8 cellular contexts compared by ENCODE assay signal in the genomic region with DNA sequence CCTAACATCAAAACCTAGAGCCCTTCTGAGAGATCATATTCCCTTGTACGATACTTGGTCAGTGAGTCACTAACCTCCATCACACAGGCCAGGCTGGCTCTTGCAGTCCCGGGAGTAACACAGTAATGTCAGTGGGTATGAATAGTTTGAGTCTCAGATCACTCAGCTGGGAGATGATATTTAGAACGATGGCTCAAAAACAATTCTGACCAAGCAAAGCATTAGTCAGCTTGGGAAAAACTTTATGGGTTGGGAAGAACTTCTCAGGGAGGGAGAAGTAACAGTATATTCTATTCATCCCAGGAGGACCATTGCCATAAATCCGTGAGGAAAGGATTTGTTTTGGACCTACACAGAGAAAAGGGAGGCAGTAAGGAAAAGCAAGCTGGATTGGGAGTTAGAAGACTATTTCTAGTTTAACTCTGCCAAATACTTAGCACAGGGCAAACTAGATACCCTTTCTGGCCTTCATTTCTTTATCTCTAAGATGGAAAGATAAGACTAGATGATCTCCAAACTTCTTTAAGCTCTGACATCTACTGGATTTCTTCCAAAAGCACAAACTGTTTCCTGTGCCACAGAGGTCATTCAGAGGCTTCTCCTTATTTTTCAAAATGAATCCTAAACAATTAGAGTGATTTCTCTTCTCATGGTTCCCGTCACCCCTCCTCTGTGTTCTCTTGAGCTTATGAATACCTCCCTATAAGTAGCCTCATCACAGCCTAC.
DNase-seq lines count a peak whose midpoint lies in the region; ATAC-seq and TF ChIP-seq lines count a peak whose summit lies in the region.

No MANE protein-coding gene starts in this region.

- intact Hi-C loops in activated CD4-positive, alpha-beta T cell treated with anti-CD3 and anti-CD28 coated beads for 36 hours (cut with DNase I, micrococcal nuclease): loop anchor here in 1 of 2 experiments (2.0 kb wide), 1 partner anchor 18 kb away; no protein-coding TSS in a partner anchor

- no peak overlapping the region for H3K4me3 Mint-ChIP-seq in activated CD4-positive, alpha-beta T cell treated with anti-CD3 and anti-CD28 coated beads for 36 hours
- no peak overlapping the region for H3K4me3 Mint-ChIP-seq in stimulated activated naive B cell treated with anti-CD40 and anti-IgM and Interleukin-4, amounts not matched to agents 10 μg/mL and 1 μg/mL and 100 μg/mL, for 72 hours
- no peak overlapping the region for H3K4me3 Mint-ChIP-seq in T-cell

- TF ChIP-seq CTCF in GM10248 (IDR thresholded peaks at IDR 0.05; ENCODE audit: control extremely low read depth, extremely low read depth, low read depth, missing control alignments): no peak

- peaks cover 2% of the 10 kb centered on the region for H3K27me3 Mint-ChIP-seq in activated CD4-positive, alpha-beta T cell treated with anti-CD3 and anti-CD28 coated beads for 36 hours
- no peaks in the 10 kb centered on the region for H3K27me3 Mint-ChIP-seq in stimulated activated naive B cell treated with anti-CD40 and anti-IgM and Interleukin-4, amounts not matched to agents 10 μg/mL and 1 μg/mL and 100 μg/mL, for 72 hours
- peaks cover 0 to 3% of the 10 kb centered on the region in 2 donors for H3K27me3 Mint-ChIP-seq in T-cell

- peak; percentile 98 for ATAC-seq in activated CD4-positive, alpha-beta T cell treated with anti-CD3 and anti-CD28 coated beads for 36 hours
- ATAC-seq in stimulated activated naive B cell treated with anti-CD40 and anti-IgM and Interleukin-4, amounts not matched to agents 10 μg/mL and 1 μg/mL and 100 μg/mL, for 72 hours (replicated peaks): peak; percentile 77 to 78
- ATAC-seq in T-cell (replicated peaks in 1 of 4): no peak

- POLR2A ChIA-PET in activated CD4-positive, alpha-beta T cell treated with anti-CD3 and anti-CD28 coated beads for 36 hours (lab: Charles Lee): interaction anchor here (0.6 to 1.0 kb wide), 2 partner anchors 433 to 972 kb away, joined by 3 read pairs; no protein-coding TSS in a partner anchor
- POLR2A ChIA-PET in T-cell (lab: Charles Lee) (no interaction called here), GM10248 (lab: Yijun Ruan, JAX) (no interaction called here)

- H3K9me3 Mint-ChIP-seq in activated CD4-positive, alpha-beta T cell treated with anti-CD3 and anti-CD28 coated beads for 36 hours (ENCODE audit: low read depth): no peaks in the 10 kb centered on the region
- no peaks in the 10 kb centered on the region for H3K9me3 Mint-ChIP-seq in stimulated activated naive B cell treated with anti-CD40 and anti-IgM and Interleukin-4, amounts not matched to agents 10 μg/mL and 1 μg/mL and 100 μg/mL, for 72 hours
- no peaks in the 10 kb centered on the region for H3K9me3 Mint-ChIP-seq in T-cell

- CTCF ChIA-PET in activated CD4-positive, alpha-beta T cell treated with anti-CD3 and anti-CD28 coated beads for 36 hours (lab: Charles Lee): interaction anchor here (0.6 to 3.6 kb wide), 4 partner anchors 19 to 532 kb away, joined by 3 to 14 read pairs (median 4); no protein-coding TSS in a partner anchor
- CTCF ChIA-PET in T-cell (lab: Charles Lee): no interaction called here
- CTCF ChIA-PET in GM10248 (lab: Yijun Ruan, JAX): interaction anchor here (1.1 to 2.5 kb wide), 4 partner anchors 11 to 92 kb away, joined by 3 to 14 read pairs (median 4); no protein-coding TSS in a partner anchor

- DNase-seq in activated CD4-positive, alpha-beta T cell treated with anti-CD3 and anti-CD28 coated beads for 36 hours: peak; percentile 46
- no peak for DNase-seq in activated CD4-positive, alpha-beta T cell treated with anti-CD3 and anti-CD28 coated beads, Interleukin-2, amount 50 U/mL, for 4 hours
- DNase-seq in SW480 (ENCODE audit: low spot score) (peak; percentile 52), glomerular visceral epithelial cell (ENCODE audit: extremely low spot score) (peak; percentile 92), T-cell (no peak), NCI-H345 treated with DMSO at 0.1 percent for 48 hours (lab: John Stamatoyannopoulos, UW; ENCODE audit: unreplicated experiment) (no peak), GM10248 (ENCODE audit: extremely low spot score) (no peak)
- no peak for DNase-seq in stimulated activated naive B cell treated with anti-CD40 and anti-IgM and Interleukin-4, amounts not matched to agents 10 μg/mL and 1 μg/mL and 100 μg/mL, for 72 hours

- no peaks in the 10 kb centered on the region for H3K36me3 Mint-ChIP-seq in activated CD4-positive, alpha-beta T cell treated with anti-CD3 and anti-CD28 coated beads for 36 hours (ENCODE audit: low read depth)
- no peaks in the 10 kb centered on the region for H3K36me3 Mint-ChIP-seq in stimulated activated naive B cell treated with anti-CD40 and anti-IgM and Interleukin-4, amounts not matched to agents 10 μg/mL and 1 μg/mL and 100 μg/mL, for 72 hours
- no peaks in the 10 kb centered on the region for H3K36me3 Mint-ChIP-seq in T-cell

- H3K27ac Mint-ChIP-seq in activated CD4-positive, alpha-beta T cell treated with anti-CD3 and anti-CD28 coated beads for 36 hours: no peak overlapping the region
- H3K27ac Mint-ChIP-seq in stimulated activated naive B cell treated with anti-CD40 and anti-IgM and Interleukin-4, amounts not matched to agents 10 μg/mL and 1 μg/mL and 100 μg/mL, for 72 hours: peak overlapping the region; percentile 37
- H3K27ac Mint-ChIP-seq in T-cell: no peak overlapping the region

- peaks cover 5% of the 10 kb centered on the region for H3K4me1 Mint-ChIP-seq in activated CD4-positive, alpha-beta T cell treated with anti-CD3 and anti-CD28 coated beads for 36 hours
- peaks cover 32 to 48% of the 10 kb centered on the region in 2 donors for H3K4me1 Mint-ChIP-seq in stimulated activated naive B cell treated with anti-CD40 and anti-IgM and Interleukin-4, amounts not matched to agents 10 μg/mL and 1 μg/mL and 100 μg/mL, for 72 hours
- peaks cover 0 to 11% (median 0%) of the 10 kb centered on the region in 3 donors for H3K4me1 Mint-ChIP-seq in T-cell

Comparison
In these comparisons a context has a peak if more than half of its experiments do, and no peak if none do; other contexts are left out.
1. DNase-seq: peak in activated CD4-positive, alpha-beta T cell treated with anti-CD3 and anti-CD28 coated beads for 36 hours (single experiment), SW480 (single experiment) and glomerular visceral epithelial cell (single experiment); none in activated CD4-positive, alpha-beta T cell treated with anti-CD3 and anti-CD28 coated beads, Interleukin-2, amount 50 U/mL, for 4 hours (0 of 2), stimulated activated naive B cell treated with anti-CD40 and anti-IgM and Interleukin-4, amounts not matched to agents 10 μg/mL and 1 μg/mL and 100 μg/mL, for 72 hours (single experiment), T-cell (0 of 34), NCI-H345 treated with DMSO at 0.1 percent for 48 hours (single experiment) and GM10248 (single experiment).
2. ATAC-seq: peak in activated CD4-positive, alpha-beta T cell treated with anti-CD3 and anti-CD28 coated beads for 36 hours (single experiment) and stimulated activated naive B cell treated with anti-CD40 and anti-IgM and Interleukin-4, amounts not matched to agents 10 μg/mL and 1 μg/mL and 100 μg/mL, for 72 hours (2 of 2); none in T-cell (0 of 4).
3. CTCF ChIA-PET loops: an anchor here in activated CD4-positive, alpha-beta T cell treated with anti-CD3 and anti-CD28 coated beads for 36 hours (0.6 to 3.6 kb wide) and GM10248 (1.1 to 2.5 kb wide); none called in T-cell.